Comparison of ENCODE assay signal across 22 cellular contexts in the genomic region with DNA sequence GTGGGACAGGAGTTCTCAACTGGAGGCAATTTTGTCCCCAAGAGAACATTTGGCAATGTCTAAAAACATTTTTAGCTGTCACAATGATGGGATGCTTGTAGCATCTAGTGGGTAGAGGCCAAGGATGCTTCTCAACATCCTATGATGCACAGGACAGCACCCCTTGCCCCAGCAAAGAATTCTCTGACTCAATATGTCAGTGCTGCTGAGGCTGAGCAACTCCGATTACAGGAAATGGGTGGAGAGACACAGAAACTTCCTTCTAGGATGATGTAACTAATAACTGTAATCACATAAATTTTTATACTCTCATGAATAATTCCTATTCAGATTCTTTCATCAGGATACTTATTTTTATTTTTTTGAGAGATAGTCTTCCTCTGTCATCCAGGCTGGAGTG.
DNase-seq lines count a peak whose midpoint lies in the region; ATAC-seq and TF ChIP-seq lines count a peak whose summit lies in the region.
"Had no signal": no experiment of that assay in that cellular context is flagged by ENCODE, and none has a peak within 500 bp of the region (broad histone marks: within the 10 kb centered on the region; RNA-seq: fewer than 3 reads in every experiment).

No MANE protein-coding gene starts in this region.

- no peak overlapping the region for H2AFZ ChIP-seq in mammary epithelial cell (ENCODE audit: low read depth, low read length)

- no peak for TF ChIP-seq POLR2A in breast epithelium (IDR thresholded peaks at IDR 0.05)

- CTCF ChIA-PET in mammary epithelial cell (lab: Charles Lee; ENCODE audit: low non-redundant PET) = no interaction called here

- H3K27ac ChIP-seq in mammary epithelial cell (ENCODE audit: insufficient read depth, low read depth, low read length) = no peak overlapping the region
- H3K27ac ChIP-seq in breast epithelium = no peak overlapping the region
- H3K27ac ChIP-seq: body of pancreas, left lung, psoas muscle had no signal

- H3K27me3 ChIP-seq in mammary epithelial cell (ENCODE audit: insufficient read depth, low read length) (no peaks in the 10 kb centered on the region), breast epithelium (no peaks in the 10 kb centered on the region)
- H3K27me3 ChIP-seq: body of pancreas, left lung had no signal

- WGBS in mammary epithelial cell (ENCODE audit: low coverage, missing lambda C conversion rate) = 53% methylated on average over 1 of the region's 1 CpG

- TF ChIP-seq CTCF in mammary epithelial cell (conservative IDR thresholded peaks at IDR 0.05 in 1 of 2, IDR thresholded peaks at IDR 0.05 in 1 of 2; ENCODE audit: extremely low read depth in 1 of 2, insufficient read depth in 1 of 2, low read depth in 1 of 2, low read length in 2 of 2) = no peak
- TF ChIP-seq CTCF in breast epithelium (IDR thresholded peaks at IDR 0.05) = no peak
- no peak for TF ChIP-seq CTCF in fibroblast of pulmonary artery (IDR thresholded peaks at IDR 0.05; ENCODE audit: low read length, missing control alignments)

- no TSS peak for BruUV-seq in mammary epithelial cell (replicated peaks; lab: Mats Ljungman, UMichigan)

- ATAC-seq in SK-N-SH treated with all-trans-retinoic acid at 6 μM for 48 hours = peak; percentile 85
- no peak for ATAC-seq in GM18520 (IDR thresholded peaks at IDR 0.05; ENCODE audit: unreplicated experiment)
- no peak for ATAC-seq in GM21360 (IDR thresholded peaks at IDR 0.05; ENCODE audit: unreplicated experiment)
- no peak for ATAC-seq in left colon
- ATAC-seq: body of pancreas; CD8-positive, alpha-beta T cell; left lung; mucosa of descending colon; psoas muscle had no signal

- dilution Hi-C loops in mammary epithelial cell (cut with HindIII; ENCODE audit: low sequenced_read_pairs) = no loop called here

- no peaks in the 10 kb centered on the region for H4K20me1 ChIP-seq in mammary epithelial cell (ENCODE audit: insufficient read depth, low read length)

- no peak overlapping the region for H3K9ac ChIP-seq in mammary epithelial cell (ENCODE audit: insufficient read depth, low read length)

- intact Hi-C loops in mammary epithelial cell (cut with micrococcal nuclease) (no loop called here), breast epithelium (cut with DNase I; ENCODE audit: low total_unique reads) (no loop called here), left colon (cut with DNase I, micrococcal nuclease) (no loop called here)

- no peaks in the 10 kb centered on the region for H3K36me3 ChIP-seq in mammary epithelial cell (ENCODE audit: insufficient read depth, low read length)
- H3K36me3 ChIP-seq in breast epithelium = no peaks in the 10 kb centered on the region
- H3K36me3 ChIP-seq: left lung had no signal

- in situ Hi-C loops in mammary epithelial cell (cut with MboI; ENCODE audit: low sequenced_read_pairs in 2 of 2) = no loop called here

- DNase-seq in mammary epithelial cell (peak; percentile 70), breast epithelium (ENCODE audit: low spot score in 2 of 2) (no peak), fibroblast of pulmonary artery (ENCODE audit: low read depth) (peak; percentile 4), NCI-H446 (lab: John Stamatoyannopoulos, UW) (no peak), left colon (no peak)
- DNase-seq: activated naive CD4-positive, alpha-beta T cell treated with anti-CD3 and anti-CD28 coated beads, Interleukin-2, amount 10 ng/mL, durations not matched to agents 7 days and 5 days; body of pancreas; CD8-positive, alpha-beta T cell; cortex of kidney; GOT3; left lung; mucosa of descending colon; NCI-H1105; NCI-H2081; NCI-H510A treated with DMSO at 0.1 percent for 48 hours; psoas muscle; stimulated activated CD4-positive, alpha-beta T cell treated with anti-CD3 and anti-CD28 coated beads, Interleukin-4, amount 100 ng/mL, for 24 hours; SW 1271 had no signal

- H3K4me1 ChIP-seq in mammary epithelial cell (ENCODE audit: insufficient read depth, low read length) (no peaks in the 10 kb centered on the region), breast epithelium (no peaks in the 10 kb centered on the region)
- H3K4me1 ChIP-seq: body of pancreas, left lung, psoas muscle had no signal

- no peaks in the 10 kb centered on the region for H3K9me3 ChIP-seq in mammary epithelial cell (replicated peaks; ENCODE audit: insufficient read depth, low read length)
- no peaks in the 10 kb centered on the region for H3K9me3 ChIP-seq in breast epithelium
- H3K9me3 ChIP-seq: body of pancreas, left lung, mucosa of descending colon, psoas muscle had no signal

- no peak overlapping the region for H3K4me3 ChIP-seq in mammary epithelial cell (replicated peaks in 1 of 3; ENCODE audit: insufficient read depth in 1 of 3, low read depth in 2 of 3, low read length in 3 of 3)
- H3K4me3 ChIP-seq in breast epithelium = no peak overlapping the region
- no peak overlapping the region for H3K4me3 ChIP-seq in fibroblast of pulmonary artery (replicated peaks; ENCODE audit: low read depth, low read length)
- H3K4me3 ChIP-seq: body of pancreas, left lung, mucosa of descending colon, psoas muscle, smooth muscle cell had no signal

- H3K79me2 ChIP-seq in mammary epithelial cell (ENCODE audit: insufficient read depth, low read length) = no peaks in the 10 kb centered on the region

- no peak overlapping the region for H3K4me2 ChIP-seq in mammary epithelial cell (ENCODE audit: insufficient read depth, low read depth, low read length)
- H3K4me2 ChIP-seq: smooth muscle cell had no signal

TF ChIP-seq in SK-N-SH treated with all-trans-retinoic acid at 6 μM for 48 hours, 23 proteins besides CTCF, POLR2A, EP300 and RAD21 (continues in another document):
- TF ChIP-seq, protein P1, sequence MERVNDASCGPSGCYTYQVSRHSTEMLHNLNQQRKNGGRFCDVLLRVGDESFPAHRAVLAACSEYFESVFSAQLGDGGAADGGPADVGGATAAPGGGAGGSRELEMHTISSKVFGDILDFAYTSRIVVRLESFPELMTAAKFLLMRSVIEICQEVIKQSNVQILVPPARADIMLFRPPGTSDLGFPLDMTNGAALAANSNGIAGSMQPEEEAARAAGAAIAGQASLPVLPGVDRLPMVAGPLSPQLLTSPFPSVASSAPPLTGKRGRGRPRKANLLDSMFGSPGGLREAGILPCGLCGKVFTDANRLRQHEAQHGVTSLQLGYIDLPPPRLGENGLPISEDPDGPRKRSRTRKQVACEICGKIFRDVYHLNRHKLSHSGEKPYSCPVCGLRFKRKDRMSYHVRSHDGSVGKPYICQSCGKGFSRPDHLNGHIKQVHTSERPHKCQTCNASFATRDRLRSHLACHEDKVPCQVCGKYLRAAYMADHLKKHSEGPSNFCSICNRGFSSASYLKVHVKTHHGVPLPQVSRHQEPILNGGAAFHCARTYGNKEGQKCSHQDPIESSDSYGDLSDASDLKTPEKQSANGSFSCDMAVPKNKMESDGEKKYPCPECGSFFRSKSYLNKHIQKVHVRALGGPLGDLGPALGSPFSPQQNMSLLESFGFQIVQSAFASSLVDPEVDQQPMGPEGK (CRISPR knock-in tag; IDR thresholded peaks at IDR 0.05; ENCODE audit: borderline replicate concordance) = no peak
- TF ChIP-seq ZNF8 (CRISPR knock-in tag; IDR thresholded peaks at IDR 0.05) (no peak), RARB (CRISPR knock-in tag; IDR thresholded peaks at IDR 0.05) (no peak), SNAI2 (CRISPR knock-in tag; IDR thresholded peaks at IDR 0.05) (no peak), BACH2 (CRISPR knock-in tag; IDR thresholded peaks at IDR 0.05; ENCODE audit: borderline replicate concordance) (no peak), ESRRG (CRISPR knock-in tag; IDR thresholded peaks at IDR 0.05) (no peak), CSDC2 (CRISPR knock-in tag; IDR thresholded peaks at IDR 0.05) (no peak), TCF4 (CRISPR knock-in tag; IDR thresholded peaks at IDR 0.05; ENCODE audit: borderline replicate concordance) (no peak), GLIS3 (CRISPR knock-in tag; IDR thresholded peaks at IDR 0.05) (no peak), ZFP30 (CRISPR knock-in tag; IDR thresholded peaks at IDR 0.05) (no peak), ISL1 (CRISPR knock-in tag; IDR thresholded peaks at IDR 0.05) (no peak), TOX (CRISPR knock-in tag; IDR thresholded peaks at IDR 0.05; ENCODE audit: borderline replicate concordance) (no peak), ZC3H10 (CRISPR knock-in tag; IDR thresholded peaks at IDR 0.05) (no peak)
- TF ChIP-seq, protein P2, sequence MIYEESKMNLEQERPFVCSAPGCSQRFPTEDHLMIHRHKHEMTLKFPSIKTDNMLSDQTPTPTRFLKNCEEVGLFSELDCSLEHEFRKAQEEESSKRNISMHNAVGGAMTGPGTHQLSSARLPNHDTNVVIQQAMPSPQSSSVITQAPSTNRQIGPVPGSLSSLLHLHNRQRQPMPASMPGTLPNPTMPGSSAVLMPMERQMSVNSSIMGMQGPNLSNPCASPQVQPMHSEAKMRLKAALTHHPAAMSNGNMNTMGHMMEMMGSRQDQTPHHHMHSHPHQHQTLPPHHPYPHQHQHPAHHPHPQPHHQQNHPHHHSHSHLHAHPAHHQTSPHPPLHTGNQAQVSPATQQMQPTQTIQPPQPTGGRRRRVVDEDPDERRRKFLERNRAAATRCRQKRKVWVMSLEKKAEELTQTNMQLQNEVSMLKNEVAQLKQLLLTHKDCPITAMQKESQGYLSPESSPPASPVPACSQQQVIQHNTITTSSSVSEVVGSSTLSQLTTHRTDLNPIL (CRISPR knock-in tag; IDR thresholded peaks at IDR 0.05; ENCODE audit: low read depth) = no peak
- TF ChIP-seq, protein P3, sequence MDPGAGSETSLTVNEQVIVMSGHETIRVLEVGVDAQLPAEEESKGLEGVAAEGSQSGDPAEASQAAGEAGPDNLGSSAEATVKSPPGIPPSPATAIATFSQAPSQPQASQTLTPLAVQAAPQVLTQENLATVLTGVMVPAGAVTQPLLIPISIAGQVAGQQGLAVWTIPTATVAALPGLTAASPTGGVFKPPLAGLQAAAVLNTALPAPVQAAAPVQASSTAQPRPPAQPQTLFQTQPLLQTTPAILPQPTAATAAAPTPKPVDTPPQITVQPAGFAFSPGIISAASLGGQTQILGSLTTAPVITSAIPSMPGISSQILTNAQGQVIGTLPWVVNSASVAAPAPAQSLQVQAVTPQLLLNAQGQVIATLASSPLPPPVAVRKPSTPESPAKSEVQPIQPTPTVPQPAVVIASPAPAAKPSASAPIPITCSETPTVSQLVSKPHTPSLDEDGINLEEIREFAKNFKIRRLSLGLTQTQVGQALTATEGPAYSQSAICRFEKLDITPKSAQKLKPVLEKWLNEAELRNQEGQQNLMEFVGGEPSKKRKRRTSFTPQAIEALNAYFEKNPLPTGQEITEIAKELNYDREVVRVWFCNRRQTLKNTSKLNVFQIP (CRISPR knock-in tag; IDR thresholded peaks at IDR 0.05; ENCODE audit: borderline replicate concordance, low read depth) = no peak

Comparison
In these comparisons a context has a peak if more than half of its experiments do, and no peak if none do; other contexts are left out.
1. DNase-seq: peak in mammary epithelial cell (single experiment) and fibroblast of pulmonary artery (single experiment); none in breast epithelium (0 of 2), NCI-H446 (0 of 2) and left colon (0 of 2).